Comparison of ENCODE assay signal across 7 cellular contexts in the genomic region with DNA sequence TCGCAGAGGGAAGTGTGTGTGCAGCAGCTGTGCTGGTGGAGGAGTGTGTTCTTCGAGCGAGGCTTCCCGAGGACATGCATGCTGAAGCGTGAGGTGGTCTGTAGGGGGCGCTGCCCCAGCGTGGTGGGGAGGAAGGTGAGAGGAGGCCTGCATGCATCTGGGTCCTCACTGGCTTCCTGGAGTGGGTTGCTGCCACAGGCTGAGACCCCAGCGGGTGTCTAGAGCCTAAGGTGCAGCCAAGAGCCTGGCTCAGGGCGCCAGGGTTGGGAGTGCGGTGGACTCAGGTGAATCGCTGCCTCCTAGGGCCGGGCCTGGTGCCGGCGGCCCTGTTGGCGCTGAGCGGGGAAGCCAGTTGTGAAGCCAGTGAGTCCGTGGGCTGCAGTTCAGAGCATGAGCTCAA. TPM values are rescaled to one million over a fixed set of nuclear protein-coding genes. Genes with fewer than 3 reads are reported as not detected.
A peak's percentile ranks its signal among the peaks of the same experiment; 100 is the strongest.
DNase-seq lines count a peak whose midpoint lies in the region; TF ChIP-seq lines count a peak whose summit lies in the region.
"Had no signal": no experiment of that assay in that cellular context is flagged by ENCODE, and none has a peak within 500 bp of the region (broad histone marks: within the 10 kb centered on the region; RNA-seq: fewer than 3 reads in every experiment).

No MANE protein-coding gene starts in this region.

- H3K79me2 ChIP-seq in MM.1S (ENCODE audit: low read length) (no peaks in the 10 kb centered on the region), fibroblast of lung (ENCODE audit: control insufficient read depth, insufficient read depth, low read length) (no peaks in the 10 kb centered on the region)

- H3K27ac ChIP-seq in MM.1S (ENCODE audit: low read length) (no peak overlapping the region), fibroblast of lung (ENCODE audit: insufficient read depth, low read length) (no peak overlapping the region)

- no peaks in the 10 kb centered on the region for H4K20me1 ChIP-seq in MM.1S (ENCODE audit: insufficient read depth, low read length)
- no peaks in the 10 kb centered on the region for H4K20me1 ChIP-seq in fibroblast of lung (ENCODE audit: control insufficient read depth, extremely low read depth, insufficient read depth, low read length)

- no peaks in the 10 kb centered on the region for H3F3A ChIP-seq in MM.1S (ENCODE audit: insufficient read depth, low read length)

- H3K9me2 ChIP-seq in MM.1S (replicated peaks; ENCODE audit: insufficient read depth, low read length), result no peaks in the 10 kb centered on the region

- H3K27me3 ChIP-seq in MM.1S (replicated peaks; ENCODE audit: insufficient read depth, low read length) (no peaks in the 10 kb centered on the region), fibroblast of lung (ENCODE audit: control insufficient read depth, insufficient read depth, low read length) (no peaks in the 10 kb centered on the region)

- TF ChIP-seq CTCF in MM.1S (IDR thresholded peaks at IDR 0.05; ENCODE audit: low read length), result peak; percentile 26
- peak; percentile 21 to 27 for TF ChIP-seq CTCF in fibroblast of lung (conservative IDR thresholded peaks at IDR 0.05 in 1 of 2, IDR thresholded peaks at IDR 0.05 in 1 of 2; ENCODE audit: low read depth in 1 of 2, low read length in 2 of 2)

- DNase-seq in COLO668 (lab: John Stamatoyannopoulos, UW; ENCODE audit: unreplicated experiment), result peak; percentile 21
- no peak for DNase-seq in MM.1S
- DNase-seq in fibroblast of lung (ENCODE audit: low read depth in 2 of 2), result no peak
- no peak for DNase-seq in DMS79 treated with DMSO at 0.1 percent for 48 hours (lab: John Stamatoyannopoulos, UW)
- DNase-seq in SW 1271 (lab: John Stamatoyannopoulos, UW), result no peak
- DNase-seq in EL, result no peak
- DNase-seq: islet precursor cell had no signal

- H3K4me1 ChIP-seq in MM.1S (ENCODE audit: low read length), result no peaks in the 10 kb centered on the region
- no peaks in the 10 kb centered on the region for H3K4me1 ChIP-seq in fibroblast of lung (ENCODE audit: control insufficient read depth, extremely low read depth, insufficient read depth, low read length)

- H3K4me2 ChIP-seq in MM.1S (ENCODE audit: low read depth, low read length) (no peak overlapping the region), fibroblast of lung (ENCODE audit: extremely low read depth, insufficient read depth, low read length) (no peak overlapping the region)

- H3K4me3 ChIP-seq in MM.1S (ENCODE audit: low read length) (no peak overlapping the region), fibroblast of lung (replicated peaks in 1 of 4; ENCODE audit: control extremely low read depth in 1 of 4, insufficient read depth in 1 of 4, low read depth in 3 of 4, low read length in 4 of 4) (no peak overlapping the region)

- H3K9ac ChIP-seq in MM.1S (ENCODE audit: low read length), result no peak overlapping the region
- H3K9ac ChIP-seq in fibroblast of lung (ENCODE audit: insufficient read depth, low read length), result no peak overlapping the region

- no peaks in the 10 kb centered on the region for H3K9me3 ChIP-seq in MM.1S (replicated peaks; ENCODE audit: insufficient read depth, low read length)
- H3K9me3 ChIP-seq in fibroblast of lung (ENCODE audit: control insufficient read depth, insufficient read depth, low read depth, low read length), result no peaks in the 10 kb centered on the region

- H3K36me3 ChIP-seq in MM.1S (replicated peaks; ENCODE audit: insufficient read depth, low read length) (no peaks in the 10 kb centered on the region), fibroblast of lung (ENCODE audit: control insufficient read depth, insufficient read depth, low read length) (peaks cover 26% of the 10 kb centered on the region)

- H2AFZ ChIP-seq in MM.1S (ENCODE audit: low read length) (no peak overlapping the region), fibroblast of lung (ENCODE audit: low read length) (no peak overlapping the region)

RNA-seq across cellular contexts. Expression of gene HSD3B7, which starts 7.5 kb away (rescaled TPM):
- total RNA-seq in fibroblast of lung, result 32.9 and 47.9 TPM in 2 replicates
- polyA plus RNA-seq in fibroblast of lung, result 13.2 and 15.9 TPM in 2 replicates
- polyA plus RNA-seq in fibroblast of lung (2012), result 15.9 and 22.1 TPM in 2 replicates
- polyA minus RNA-seq in fibroblast of lung (ENCODE audit: low replicate concordance), result 54.4 and 72.1 TPM in 2 replicates

RNA-seq across cellular contexts. Expression of gene SETD1A, which starts 19.9 kb away (rescaled TPM):
- 1.5 and 3.5 TPM in 2 replicates for total RNA-seq in fibroblast of lung
- 1.4 and 2.3 TPM in 2 replicates for polyA plus RNA-seq in fibroblast of lung
- 9.6 and 10.0 TPM in 2 replicates for polyA plus RNA-seq in fibroblast of lung (2012)
- polyA minus RNA-seq in fibroblast of lung (ENCODE audit: low replicate concordance), result 7.0 and 16.1 TPM in 2 replicates

RNA-seq across cellular contexts. Expression of gene ORAI3, which starts 28.6 kb away (rescaled TPM):
- total RNA-seq in fibroblast of lung, result 44.2 and 74.1 TPM in 2 replicates
- polyA plus RNA-seq in fibroblast of lung, result 24.6 and 41.1 TPM in 2 replicates
- 19.0 and 29.7 TPM in 2 replicates for polyA plus RNA-seq in fibroblast of lung (2012)
- 35.2 and 72.6 TPM in 2 replicates for polyA minus RNA-seq in fibroblast of lung (ENCODE audit: low replicate concordance)

RNA-seq across cellular contexts. Expression of gene STX1B, which starts 32.9 kb away (rescaled TPM):
- 1.3 and 2.1 TPM in 2 replicates for total RNA-seq in fibroblast of lung
- polyA plus RNA-seq in fibroblast of lung, result 1.3 and 4.2 TPM in 2 replicates
- polyA plus RNA-seq in fibroblast of lung (2012), result 1.4 and 4.5 TPM in 2 replicates
- polyA minus RNA-seq in fibroblast of lung (ENCODE audit: low replicate concordance), result 8.1 and 15.3 TPM in 2 replicates

RNA-seq across cellular contexts. Expression of gene FBXL19, which starts 54.1 kb away (rescaled TPM):
- 13.1 and 14.5 TPM in 2 replicates for total RNA-seq in fibroblast of lung
- 3.1 and 3.9 TPM in 2 replicates for polyA plus RNA-seq in fibroblast of lung
- polyA plus RNA-seq in fibroblast of lung (2012), result 9.6 and 12.5 TPM in 2 replicates
- polyA minus RNA-seq in fibroblast of lung (ENCODE audit: low replicate concordance), result 6.6 and 7.8 TPM in 2 replicates
